Comparison of ENCODE assay signal across 19 cellular contexts in genomic region chr5:172434246-172434645, GRCh38.
"Had no signal": no experiment of that assay in that cellular context is flagged by ENCODE, and none has a peak within 500 bp of the region (broad histone marks: within the 10 kb centered on the region; RNA-seq: fewer than 3 reads in every experiment).

No MANE protein-coding gene starts in this region.

- ATAC-seq: left lobe of liver; mucosa of descending colon; naive thymus-derived CD8-positive, alpha-beta T cell; upper lobe of right lung had no signal

- H3K9me3 ChIP-seq: esophagus squamous epithelium, mucosa of descending colon, right atrium auricular region, stomach, thyroid gland, upper lobe of right lung had no signal

- H3K27me3 ChIP-seq: esophagus squamous epithelium, right atrium auricular region, stomach, thyroid gland, upper lobe of right lung had no signal

- H3K4me3 ChIP-seq: esophagus squamous epithelium, mucosa of descending colon, right atrium auricular region, stomach, thyroid gland, upper lobe of right lung had no signal

- H3K36me3 ChIP-seq: right atrium auricular region, stomach, thyroid gland had no signal

- H3K27ac ChIP-seq: thyroid gland, upper lobe of right lung had no signal

- DNase-seq: cerebellar nuclear complex; dermis blood vessel endothelial cell; esophagus squamous epithelium; foreskin fibroblast; head of caudate nucleus; hippocampal formation; kidney glomerular epithelial cell; mammary epithelial cell; mucosa of descending colon; naive thymus-derived CD8-positive, alpha-beta T cell; small intestine; stimulated activated CD4-positive, alpha-beta T cell treated with anti-CD3 and anti-CD28 coated beads, Interleukin-12 subunit alpha, Interleukin-12 subunit beta, amount 100 ng/mL, for 4 hours; stimulated activated naive CD4-positive, alpha-beta T cell; stomach; substantia nigra; thyroid gland; upper lobe of right lung had no signal
